Comparison of ENCODE assay signal across 8 cellular contexts in the genomic region with DNA sequence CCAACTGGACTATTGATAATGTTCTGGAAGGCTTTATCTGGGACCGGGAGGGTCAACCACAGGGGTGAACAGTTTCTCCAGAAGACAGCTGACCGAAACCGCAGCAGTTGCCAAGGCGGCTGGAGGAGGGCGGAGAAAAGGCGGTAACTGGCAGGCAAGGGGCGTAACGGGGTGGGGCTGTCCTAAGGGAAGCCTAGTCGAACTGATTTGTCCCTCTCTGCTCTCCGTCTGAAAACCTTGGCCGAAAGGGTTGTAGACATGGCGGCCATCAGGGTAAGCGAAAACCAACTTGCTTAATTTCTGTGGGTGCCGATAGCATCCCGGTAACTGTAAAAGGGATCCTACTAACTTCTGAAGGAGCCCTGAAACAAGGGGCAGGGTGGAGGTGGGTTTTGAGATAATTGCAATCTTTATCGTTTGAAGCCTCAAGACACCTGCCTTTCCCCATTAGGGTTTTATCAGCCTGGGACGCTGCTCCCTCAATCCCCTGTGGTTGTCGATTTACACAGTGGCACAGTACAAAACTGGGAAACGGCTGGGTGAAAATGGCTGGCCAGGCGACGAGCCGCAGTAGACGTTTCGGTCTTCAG. TPM values are rescaled to one million over a fixed set of nuclear protein-coding genes. Genes with fewer than 3 reads are reported as not detected.
DNase-seq lines count a peak whose midpoint lies in the region; ATAC-seq and TF ChIP-seq lines count a peak whose summit lies in the region.

APOOL (plus strand) TSS at position 223 of the 590 bp plus-strand sequence; CDS start at position 259, 36 bp downstream.

- POLR2A ChIA-PET in T-cell (lab: Charles Lee): no interaction called here

- H3K36me3 ChIP-seq in adrenal gland (replicated peaks in 1 of 2) (no peaks in the 10 kb centered on the region), left ventricle myocardium inferior (no peaks in the 10 kb centered on the region)

- DNase-seq in NCI-H1436 (lab: John Stamatoyannopoulos, UW) (peak; percentile 79), T-cell (peak; percentile 38 to 76 (median 62)), adrenal gland (peak; percentile 84 to 94 (median 90)), left ventricle myocardium inferior (peak; percentile 87), progenitor cell of endocrine pancreas (ENCODE audit: low spot score, unreplicated experiment) (peak; percentile 63), ureter (ENCODE audit: low spot score) (peak; percentile 88)

- TF ChIP-seq CTCF in GM12875 (IDR thresholded peaks at IDR 0.05; ENCODE audit: borderline replicate concordance, insufficient read depth, low read depth, low read length): no peak
- no peak for TF ChIP-seq CTCF in adrenal gland (IDR thresholded peaks at IDR 0.05)
- TF ChIP-seq CTCF in left ventricle myocardium inferior (IDR thresholded peaks at IDR 0.05; ENCODE audit: borderline replicate concordance): no peak
- TF ChIP-seq CTCF in progenitor cell of endocrine pancreas (IDR thresholded peaks at IDR 0.05; ENCODE audit: unreplicated experiment): no peak

- H3K9me3 Mint-ChIP-seq in T-cell (no peaks in the 10 kb centered on the region), progenitor cell of endocrine pancreas (ENCODE audit: low read depth) (peaks cover 35% of the 10 kb centered on the region)

- H3K4me3 ChIP-seq in GM12875 (ENCODE audit: low read depth, low read length): peak within 1 kb of the TSS; percentile 60
- H3K4me3 ChIP-seq in adrenal gland: peak within 1 kb of the TSS in 2 of 4 donors; percentile 26 to 62
- H3K4me3 ChIP-seq in left ventricle myocardium inferior: peak within 1 kb of the TSS; percentile 76

- H3K9me3 ChIP-seq in adrenal gland (replicated peaks in 1 of 3) (no peaks in the 10 kb centered on the region), left ventricle myocardium inferior (replicated peaks) (no peaks in the 10 kb centered on the region)

- H3K4me1 ChIP-seq in adrenal gland (replicated peaks in 1 of 2): peaks cover 0 to 6% of the 10 kb centered on the region in 2 donors
- H3K4me1 ChIP-seq in left ventricle myocardium inferior: peaks cover 18% of the 10 kb centered on the region

- H3K36me3 Mint-ChIP-seq in T-cell (peaks cover 6% of the 10 kb centered on the region), progenitor cell of endocrine pancreas (ENCODE audit: insufficient read depth) (peaks cover 2% of the 10 kb centered on the region)

- intact Hi-C loops in adrenal gland (cut with DNase I) (no loop called here), left ventricle myocardium inferior (cut with micrococcal nuclease) (no loop called here)

- H3K27me3 Mint-ChIP-seq in T-cell (no peaks in the 10 kb centered on the region), progenitor cell of endocrine pancreas (no peaks in the 10 kb centered on the region)

- peak in 1 of 2 donors; percentile 32 for TF ChIP-seq POLR2A in adrenal gland (IDR thresholded peaks at IDR 0.05)

- peak within 1 kb of the TSS; percentile 81 to 87 (median 86) for H3K4me3 Mint-ChIP-seq in T-cell
- peak within 1 kb of the TSS; percentile 87 for H3K4me3 Mint-ChIP-seq in progenitor cell of endocrine pancreas (ENCODE audit: low read depth)

- H3K4me1 Mint-ChIP-seq in T-cell: peaks cover 0 to 33% (median 20%) of the 10 kb centered on the region in 3 donors
- H3K4me1 Mint-ChIP-seq in progenitor cell of endocrine pancreas (ENCODE audit: low read depth): peaks cover 4% of the 10 kb centered on the region

- WGBS in adrenal gland, 4 donors: 0 to 47% (median 21%) methylated on average over 5 to 24 of the region's 24 CpGs

- H3K27me3 ChIP-seq in adrenal gland: peaks cover 3% of the 10 kb centered on the region
- no peaks in the 10 kb centered on the region for H3K27me3 ChIP-seq in left ventricle myocardium inferior (ENCODE audit: low read depth)

- CTCF ChIA-PET in T-cell (lab: Charles Lee): no interaction called here

- peak within 1 kb of the TSS; percentile 57 to 71 for H3K27ac Mint-ChIP-seq in T-cell
- H3K27ac Mint-ChIP-seq in progenitor cell of endocrine pancreas: peak within 1 kb of the TSS; percentile 99

- peak within 1 kb of the TSS in 4 of 5 donors; percentile 44 to 70 (median 52) for H3K27ac ChIP-seq in adrenal gland
- H3K27ac ChIP-seq in left ventricle myocardium inferior (replicated peaks): peak within 1 kb of the TSS; percentile 73

- ATAC-seq in HG02763 (IDR thresholded peaks at IDR 0.05; ENCODE audit: unreplicated experiment) (peak; percentile 96), T-cell (replicated peaks in 1 of 4) (peak; percentile 92 to 95 (median 94))

RNA-seq across cellular contexts. Expression of gene APOOL, which starts in this region (rescaled TPM):
- 10 to 100 TPM in 1 of 5 donors, 1 to 10 TPM in 4; 8.5 to 11.7 (median 9.2) TPM for total RNA-seq in T-cell
- 10 to 100 TPM in 7 of 8 donors, 1 to 10 TPM in 1; 6.0 to 37.7 (median 21.7) TPM for total RNA-seq in adrenal gland
- 10 to 100 TPM in 1 of 3 donors, 1 to 10 TPM in 2; 2.7 to 24.6 (median 4.7) TPM for polyA plus RNA-seq in adrenal gland
- total RNA-seq in left ventricle myocardium inferior: 49.5 TPM
- 22.3 and 24.0 TPM in 2 replicates for total RNA-seq in progenitor cell of endocrine pancreas
- 25.0 TPM for total RNA-seq in ureter
